8 cellular contexts compared by ENCODE assay signal in genomic region chr12:69900720-69901131, GRCh38.
DNase-seq lines count a peak whose midpoint lies in the region; ATAC-seq and FAIRE-seq lines count a peak whose summit lies in the region.

No MANE protein-coding gene starts in this region.

- CTCF ChIA-PET in activated CD4-positive, alpha-beta memory T cell treated with anti-CD3 and anti-CD28 coated beads for 36 hours (lab: Charles Lee): interaction anchor here (0.6 to 5.6 kb wide), 26 partner anchors 9 to 846 kb away, joined by 3 to 57 read pairs (median 4); no protein-coding TSS in a partner anchor

- no peaks in the 10 kb centered on the region for H3K9me3 Mint-ChIP-seq in activated CD4-positive, alpha-beta memory T cell treated with anti-CD3 and anti-CD28 coated beads for 36 hours
- H3K9me3 Mint-ChIP-seq in effector memory CD8-positive, alpha-beta T cell: no peaks in the 10 kb centered on the region

- no peaks in the 10 kb centered on the region for H3K36me3 Mint-ChIP-seq in activated CD4-positive, alpha-beta memory T cell treated with anti-CD3 and anti-CD28 coated beads for 36 hours
- no peaks in the 10 kb centered on the region for H3K36me3 Mint-ChIP-seq in effector memory CD8-positive, alpha-beta T cell (ENCODE audit: insufficient read depth)

- H3K27me3 Mint-ChIP-seq in activated CD4-positive, alpha-beta memory T cell treated with anti-CD3 and anti-CD28 coated beads for 36 hours: no peaks in the 10 kb centered on the region
- H3K27me3 Mint-ChIP-seq in effector memory CD8-positive, alpha-beta T cell: peaks cover 0 to 15% of the 10 kb centered on the region in 2 donors

- H3K4me1 Mint-ChIP-seq in activated CD4-positive, alpha-beta memory T cell treated with anti-CD3 and anti-CD28 coated beads for 36 hours (ENCODE audit: low read depth): no peaks in the 10 kb centered on the region
- H3K4me1 Mint-ChIP-seq in effector memory CD8-positive, alpha-beta T cell (ENCODE audit: low read depth in 2 of 2): no peaks in the 10 kb centered on the region

- FAIRE-seq in GM19239 (lab: Jason Lieb, UNC): peak; percentile 79

- peak; percentile 74 for ATAC-seq in HG03521 (IDR thresholded peaks at IDR 0.05; ENCODE audit: unreplicated experiment)
- no peak for ATAC-seq in effector memory CD8-positive, alpha-beta T cell (replicated peaks)

- intact Hi-C loops in activated CD4-positive, alpha-beta memory T cell treated with anti-CD3 and anti-CD28 coated beads for 36 hours (cut with micrococcal nuclease): loop anchor here (1.0 to 5.0 kb wide), 3 partner anchors 467 to 820 kb away; partner anchors contain the start of gene KCNMB4

- DNase-seq in C1 segment of cervical spinal cord (lab: John Stamatoyannopoulos, UW) (peak in 11 of 14 donors; percentile 4 to 81 (median 41)), GM19239 (ENCODE audit: insufficient read length, low spot score) (peak; percentile 14), NCI-H526 treated with DMSO at 0.1 percent for 48 hours (lab: John Stamatoyannopoulos, UW) (peak; percentile 75), myocyte (ENCODE audit: low read depth) (peak; percentile 86)
- DNase-seq in activated CD4-positive, alpha-beta memory T cell treated with anti-CD3 and anti-CD28 coated beads for 36 hours: peak; percentile 69
- peak; percentile 46 to 57 (median 52) for DNase-seq in effector memory CD8-positive, alpha-beta T cell
- DNase-seq in stimulated activated CD8-positive, alpha-beta memory T cell treated with anti-CD3 and anti-CD28 coated beads, Interleukin-7, amount 100 ng/mL, for 4 hours (ENCODE audit: low read depth in 2 of 2): peak; percentile 20 to 38

- POLR2A ChIA-PET in activated CD4-positive, alpha-beta memory T cell treated with anti-CD3 and anti-CD28 coated beads for 36 hours (lab: Charles Lee): no interaction called here

- no peak overlapping the region for H3K27ac Mint-ChIP-seq in activated CD4-positive, alpha-beta memory T cell treated with anti-CD3 and anti-CD28 coated beads for 36 hours
- no peak overlapping the region for H3K27ac Mint-ChIP-seq in effector memory CD8-positive, alpha-beta T cell

- H3K4me3 Mint-ChIP-seq in activated CD4-positive, alpha-beta memory T cell treated with anti-CD3 and anti-CD28 coated beads for 36 hours: no peak overlapping the region
- no peak overlapping the region for H3K4me3 Mint-ChIP-seq in effector memory CD8-positive, alpha-beta T cell

Comparison
In these comparisons a context has a peak if more than half of its experiments do, and no peak if none do; other contexts are left out.
1. DNase-seq: peak in every context shown above with its lines; median percentile 86 in myocyte; 75 in NCI-H526 treated with DMSO at 0.1 percent for 48 hours; 69 in activated CD4-positive, alpha-beta memory T cell treated with anti-CD3 and anti-CD28 coated beads for 36 hours; 52 in effector memory CD8-positive, alpha-beta T cell; 41 in C1 segment of cervical spinal cord; 29 in stimulated activated CD8-positive, alpha-beta memory T cell treated with anti-CD3 and anti-CD28 coated beads, Interleukin-7, amount 100 ng/mL, for 4 hours; 14 in GM19239.